ENCODE assay signal across 19 cellular contexts in genomic region chr14:41922014-41922413, GRCh38.
"Had no signal": no experiment of that assay in that cellular context is flagged by ENCODE, and none has a peak within 500 bp of the region (broad histone marks: within the 10 kb centered on the region; RNA-seq: fewer than 3 reads in every experiment).

No MANE protein-coding gene starts in this region.

- H2AFZ ChIP-seq: hepatocyte had no signal

- H3K9me3 ChIP-seq: tibial artery had no signal

- H3K4me2 ChIP-seq: hepatocyte had no signal

- H3K4me3 Mint-ChIP-seq: activated CD8-positive, alpha-beta T cell treated with anti-CD3 and anti-CD28 coated beads, Interleukin-2, amount 10 ng/mL, durations not matched to agents 7 days and 5 days; activated naive CD4-positive, alpha-beta T cell treated with anti-CD3 and anti-CD28 coated beads for 36 hours; activated T-cell treated with anti-CD3 and anti-CD28 coated beads, Interleukin-2, amount 50 U/mL, for 24 hours; mesothelial cell of epicardium; natural killer cell treated with Interleukin-12 subunit alpha and Interleukin-12 subunit beta and Interleukin-15 and Interleukin-18, amount 100 ng/mL, for 72 hours had no signal

- H3K4me1 ChIP-seq: foreskin keratinocyte, tibial artery had no signal

- H3K4me3 ChIP-seq: dorsolateral prefrontal cortex, hepatocyte, tibial artery had no signal

- DNase-seq: activated CD4-positive, alpha-beta T cell treated with anti-CD3 and anti-CD28 coated beads for 48 hours; activated CD8-positive, alpha-beta T cell treated with anti-CD3 and anti-CD28 coated beads, Interleukin-2, amount 10 ng/mL, durations not matched to agents 7 days and 5 days; activated naive CD4-positive, alpha-beta T cell treated with anti-CD3 and anti-CD28 coated beads for 36 hours; activated T-cell treated with anti-CD3 and anti-CD28 coated beads, Interleukin-2, amount 50 U/mL, for 24 hours; aorta; brain microvascular endothelial cell; central memory CD4-positive, alpha-beta T cell; dorsolateral prefrontal cortex; foreskin keratinocyte; occipital lobe; posterior cingulate gyrus; stimulated activated CD4-positive, alpha-beta T cell treated with anti-CD3 and anti-CD28 coated beads, Interleukin-2, amount 100 ng/mL, for 24 hours; stimulated activated naive CD4-positive, alpha-beta T cell treated with Interleukin-2 at 50 U/mL for 16 hours; substantia nigra; tibial artery had no signal

- H3K36me3 Mint-ChIP-seq: natural killer cell treated with Interleukin-12 subunit alpha and Interleukin-12 subunit beta and Interleukin-15 and Interleukin-18, amount 100 ng/mL, for 72 hours had no signal

- H3K27me3 ChIP-seq: brain microvascular endothelial cell, dorsolateral prefrontal cortex, foreskin keratinocyte, hepatocyte, tibial artery had no signal

- H3K27me3 Mint-ChIP-seq: activated T-cell treated with anti-CD3 and anti-CD28 coated beads, Interleukin-2, amount 50 U/mL, for 24 hours; natural killer cell treated with Interleukin-12 subunit alpha and Interleukin-12 subunit beta and Interleukin-15 and Interleukin-18, amount 100 ng/mL, for 72 hours had no signal

- H3K36me3 ChIP-seq: brain microvascular endothelial cell, tibial artery had no signal

- H3K27ac ChIP-seq: brain microvascular endothelial cell, dorsolateral prefrontal cortex, foreskin keratinocyte, hepatocyte, tibial artery had no signal

- H3K27ac Mint-ChIP-seq: activated CD8-positive, alpha-beta T cell treated with anti-CD3 and anti-CD28 coated beads, Interleukin-2, amount 10 ng/mL, durations not matched to agents 7 days and 5 days; activated naive CD4-positive, alpha-beta T cell treated with anti-CD3 and anti-CD28 coated beads for 36 hours; activated T-cell treated with anti-CD3 and anti-CD28 coated beads, Interleukin-2, amount 50 U/mL, for 24 hours; activated T-helper 2 cell treated with anti-CD3 and anti-CD28 coated beads, Interferon-gamma antibody, Interleukin-2, Interleukin-4, amounts not matched to agents 10 μg/mL and 5 μg/mL and 100 μg/mL, durations not matched to agents 14 hours and 24 hours and 36 hours; mesothelial cell of epicardium; natural killer cell treated with Interleukin-12 subunit alpha and Interleukin-12 subunit beta and Interleukin-15 and Interleukin-18, amount 100 ng/mL, for 72 hours had no signal
